Comparison of ENCODE assay signal across 1 cellular context in genomic region chr12:53785161-53785560, GRCh38.
TF ChIP-seq lines count a peak whose summit lies in the region.

No MANE protein-coding gene starts in this region.

TF ChIP-seq in WTC11, 78 proteins besides CTCF, POLR2A, EP300 and RAD21:
- no peak for TF ChIP-seq ZNF396 (CRISPR knock-in tag; IDR thresholded peaks at IDR 0.05; ENCODE audit: borderline replicate concordance)
- no peak for TF ChIP-seq TEAD1 (CRISPR knock-in tag; IDR thresholded peaks at IDR 0.05)
- TF ChIP-seq JUN (CRISPR knock-in tag; IDR thresholded peaks at IDR 0.05): no peak
- TF ChIP-seq, protein P1, sequence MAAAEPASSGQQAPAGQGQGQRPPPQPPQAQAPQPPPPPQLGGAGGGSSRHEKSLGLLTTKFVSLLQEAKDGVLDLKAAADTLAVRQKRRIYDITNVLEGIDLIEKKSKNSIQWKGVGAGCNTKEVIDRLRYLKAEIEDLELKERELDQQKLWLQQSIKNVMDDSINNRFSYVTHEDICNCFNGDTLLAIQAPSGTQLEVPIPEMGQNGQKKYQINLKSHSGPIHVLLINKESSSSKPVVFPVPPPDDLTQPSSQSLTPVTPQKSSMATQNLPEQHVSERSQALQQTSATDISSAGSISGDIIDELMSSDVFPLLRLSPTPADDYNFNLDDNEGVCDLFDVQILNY (CRISPR knock-in tag; IDR thresholded peaks at IDR 0.05): no peak
- no peak for TF ChIP-seq SOX15 (CRISPR knock-in tag; IDR thresholded peaks at IDR 0.05)
- no peak for TF ChIP-seq ATF3 (CRISPR knock-in tag; conservative IDR thresholded peaks at IDR 0.05)
- no peak for TF ChIP-seq NFATC4 (CRISPR knock-in tag; IDR thresholded peaks at IDR 0.05)
- no peak for TF ChIP-seq MXD4 (CRISPR knock-in tag; IDR thresholded peaks at IDR 0.05; ENCODE audit: borderline replicate concordance)
- TF ChIP-seq, protein P2, sequence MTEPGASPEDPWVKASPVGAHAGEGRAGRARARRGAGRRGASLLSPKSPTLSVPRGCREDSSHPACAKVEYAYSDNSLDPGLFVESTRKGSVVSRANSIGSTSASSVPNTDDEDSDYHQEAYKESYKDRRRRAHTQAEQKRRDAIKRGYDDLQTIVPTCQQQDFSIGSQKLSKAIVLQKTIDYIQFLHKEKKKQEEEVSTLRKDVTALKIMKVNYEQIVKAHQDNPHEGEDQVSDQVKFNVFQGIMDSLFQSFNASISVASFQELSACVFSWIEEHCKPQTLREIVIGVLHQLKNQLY (CRISPR knock-in tag; IDR thresholded peaks at IDR 0.05): no peak
- no peak for TF ChIP-seq RELA (CRISPR knock-in tag; IDR thresholded peaks at IDR 0.05; ENCODE audit: borderline replicate concordance)
- no peak for TF ChIP-seq TP53 (CRISPR knock-in tag; IDR thresholded peaks at IDR 0.05)
- TF ChIP-seq CREM (CRISPR knock-in tag; IDR thresholded peaks at IDR 0.05): no peak
- TF ChIP-seq PRRX2 (CRISPR knock-in tag; IDR thresholded peaks at IDR 0.05): no peak
- no peak for TF ChIP-seq ZNF138 (CRISPR knock-in tag; conservative IDR thresholded peaks at IDR 0.05)
- no peak for TF ChIP-seq MYBL2 (CRISPR knock-in tag; IDR thresholded peaks at IDR 0.05)
- no peak for TF ChIP-seq OVOL2 (CRISPR knock-in tag; IDR thresholded peaks at IDR 0.05; ENCODE audit: borderline replicate concordance)
- TF ChIP-seq AFF4 (CRISPR knock-in tag; IDR thresholded peaks at IDR 0.05; ENCODE audit: borderline replicate concordance): no peak
- no peak for TF ChIP-seq CBFB (CRISPR knock-in tag; IDR thresholded peaks at IDR 0.05; ENCODE audit: low read depth)
- no peak for TF ChIP-seq ZNF219 (CRISPR knock-in tag; IDR thresholded peaks at IDR 0.05; ENCODE audit: borderline replicate concordance)
- TF ChIP-seq ZSCAN18 (CRISPR knock-in tag; IDR thresholded peaks at IDR 0.05): no peak
